In the genomic region with DNA sequence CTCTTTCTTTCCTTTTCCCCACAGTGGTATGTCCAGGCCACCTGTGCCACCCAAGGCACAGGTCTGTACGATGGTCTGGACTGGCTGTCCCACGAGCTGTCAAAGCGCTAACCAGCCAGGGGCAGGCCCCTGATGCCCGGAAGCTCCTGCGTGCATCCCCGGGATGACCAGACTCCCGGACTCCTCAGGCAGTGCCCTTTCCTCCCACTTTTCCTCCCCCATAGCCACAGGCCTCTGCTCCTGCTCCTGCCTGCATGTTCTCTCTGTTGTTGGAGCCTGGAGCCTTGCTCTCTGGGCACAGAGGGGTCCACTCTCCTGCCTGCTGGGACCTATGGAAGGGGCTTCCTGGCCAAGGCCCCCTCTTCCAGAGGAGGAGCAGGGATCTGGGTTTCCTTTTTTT, we compare ENCODE assay signal across 30 cellular contexts. TPM values are rescaled to one million over a fixed set of nuclear protein-coding genes. Genes with fewer than 3 reads are reported as not detected.
"Had no signal": no experiment of that assay in that cellular context is flagged by ENCODE, and none has a peak within 500 bp of the region (broad histone marks: within the 10 kb centered on the region; RNA-seq: fewer than 3 reads in every experiment).

No MANE protein-coding gene starts in this region.

- H3K27me3 ChIP-seq: colonic mucosa, gastrocnemius medialis, left lung, right atrium auricular region, suprapubic skin, tibial nerve had no signal

- H3K27ac ChIP-seq: colonic mucosa, gastrocnemius medialis, left lung, lower lobe of right lung, parathyroid adenoma, right atrium auricular region, suprapubic skin, tibial nerve had no signal

- H2AFZ ChIP-seq: parathyroid adenoma had no signal

- H3K9me3 ChIP-seq: colonic mucosa, gastrocnemius medialis, left lung, lower lobe of right lung, mucosa of descending colon, right atrium auricular region, suprapubic skin, tibial nerve had no signal

- H3K27ac Mint-ChIP-seq: activated naive CD4-positive, alpha-beta T cell treated with anti-CD3 and anti-CD28 coated beads, Interleukin-2, amount 10 ng/mL, durations not matched to agents 7 days and 5 days; activated T-cell treated with anti-CD3 and anti-CD28 coated beads, Interleukin-2, amount 50 U/mL, for 72 hours had no signal

- H3K9ac ChIP-seq: parathyroid adenoma had no signal

- ATAC-seq: activated T-cell treated with anti-CD3 and anti-CD28 coated beads, Interleukin-2, amount 50 U/mL, for 72 hours; gastrocnemius medialis; left lung; lower lobe of right lung; mucosa of descending colon had no signal

- H3K4me2 ChIP-seq: smooth muscle cell had no signal

- H3K4me3 Mint-ChIP-seq: activated T-cell treated with anti-CD3 and anti-CD28 coated beads, Interleukin-2, amount 50 U/mL, for 72 hours had no signal

- H3K9me3 Mint-ChIP-seq: activated naive CD4-positive, alpha-beta T cell treated with anti-CD3 and anti-CD28 coated beads, Interleukin-2, amount 10 ng/mL, durations not matched to agents 7 days and 5 days; activated T-cell treated with anti-CD3 and anti-CD28 coated beads, Interleukin-2, amount 50 U/mL, for 72 hours had no signal

- H3K4me3 ChIP-seq: colonic mucosa, gastrocnemius medialis, left lung, lower lobe of right lung, mucosa of descending colon, right atrium auricular region, smooth muscle cell, suprapubic skin, tibial nerve had no signal

- H3K79me2 ChIP-seq: parathyroid adenoma had no signal

- DNase-seq: activated CD4-positive, alpha-beta T cell treated with anti-CD3 and anti-CD28 coated beads for 48 hours; activated effector memory CD4-positive, alpha-beta T cell treated with anti-CD3 and anti-CD28 coated beads, Interleukin-2, amount 50 U/mL, for 16 hours; activated naive CD4-positive, alpha-beta T cell treated with anti-CD3 and anti-CD28 coated beads, Interleukin-2, amount 10 ng/mL, durations not matched to agents 7 days and 5 days; activated T-cell treated with anti-CD3 and anti-CD28 coated beads for 4 hours; activated T-cell treated with anti-CD3 and anti-CD28 coated beads, Interleukin-2, amount 50 U/mL, for 72 hours; cerebellar nuclear complex; colonic mucosa; effector CD8-positive, alpha-beta T cell; erythroblast; gastrocnemius medialis; glutamatergic neuron; left lung; lower lobe of right lung; mucosa of descending colon; occipital lobe; stimulated activated CD4-positive, alpha-beta T cell treated with anti-CD3 and anti-CD28 coated beads, Interleukin-15, amount 100 ng/mL, for 24 hours; stimulated activated CD4-positive, alpha-beta T cell treated with anti-CD3 and anti-CD28 coated beads, Interleukin-2, amount 100 ng/mL, for 24 hours; T-helper 1 cell had no signal

RNA-seq across cellular contexts. Expression of gene FSCN3, which starts 2.3 kb away (rescaled TPM):
- total RNA-seq: lower lobe of right lung had no signal
- polyA plus RNA-seq: smooth muscle cell had no signal

RNA-seq across cellular contexts. Expression of gene PAX4, which starts 26.8 kb away (rescaled TPM):
- total RNA-seq: activated T-cell treated with anti-CD3 and anti-CD28 coated beads, Interleukin-2, amount 50 U/mL, for 72 hours; bronchial epithelial cell; dermis microvascular lymphatic vessel endothelial cell; gastrocnemius medialis; left lung; lower lobe of right lung; mesenteric fat pad; myocyte; occipital lobe; pulmonary artery endothelial cell; right atrium auricular region; smooth muscle cell; suprapubic skin; tibial nerve; urinary bladder had no signal
- polyA plus RNA-seq: neural cell, smooth muscle cell, urinary bladder had no signal
